In the genomic region with DNA sequence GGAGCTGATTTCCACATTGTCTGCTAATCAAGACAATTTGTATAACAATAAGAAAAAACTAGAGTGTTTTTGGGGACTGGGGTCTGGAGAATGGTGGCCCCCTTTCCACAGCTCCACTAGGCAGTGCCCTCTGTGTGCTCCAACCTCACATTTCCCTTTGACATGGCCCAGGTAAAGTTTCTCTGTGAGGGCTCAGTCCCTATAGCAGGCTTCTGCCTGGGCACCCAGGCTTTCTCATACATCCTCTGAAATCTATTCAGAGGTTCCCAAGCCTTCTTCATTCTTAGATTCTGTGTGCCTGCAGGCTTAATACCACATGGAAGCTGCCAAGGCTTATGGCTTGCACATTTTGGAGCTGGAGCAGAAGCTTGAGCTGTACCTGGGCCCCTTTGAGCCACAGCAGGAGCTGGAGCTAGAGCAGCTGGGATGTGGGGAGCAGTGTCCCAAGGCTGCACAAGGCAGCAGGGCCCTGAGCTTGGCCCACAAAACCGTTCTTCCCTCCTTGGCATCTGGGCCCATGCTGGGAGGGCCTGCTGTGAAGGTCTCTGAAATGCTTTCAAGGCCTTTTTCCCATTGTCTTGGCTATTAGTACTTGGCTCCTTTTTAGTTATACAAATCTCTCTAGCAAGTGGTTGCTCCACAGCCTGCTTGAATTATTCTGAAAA, we compare ENCODE assay signal across 24 cellular contexts. TPM values are rescaled to one million over a fixed set of nuclear protein-coding genes. Genes with fewer than 3 reads are reported as not detected.
DNase-seq lines count a peak whose midpoint lies in the region; ATAC-seq, FAIRE-seq and TF ChIP-seq lines count a peak whose summit lies in the region.
"Had no signal": no experiment of that assay in that cellular context is flagged by ENCODE, and none has a peak within 500 bp of the region (broad histone marks: within the 10 kb centered on the region; RNA-seq: fewer than 3 reads in every experiment).

No MANE protein-coding gene starts in this region.

- H3K23me2 ChIP-seq in H9 (ENCODE audit: insufficient read length, low read depth, low read length, poor library complexity, severe bottlenecking), result no peaks in the 10 kb centered on the region

- H3K18ac ChIP-seq in H9 (ENCODE audit: insufficient read length, low read depth, low read length), result no peak overlapping the region
- no peak overlapping the region for H3K18ac ChIP-seq in mesendoderm (ENCODE audit: low read length)

- H3K27ac ChIP-seq in H9 (ENCODE audit: insufficient read length, low read depth, low read length) (no peak overlapping the region), mesendoderm (ENCODE audit: low read depth, low read length) (no peak overlapping the region)
- H3K27ac ChIP-seq: BLaER1 treated with 17β-estradiol and CSF1 and Interleukin-3, amounts not matched to agents 10 nM and 100 nM had no signal

- H3K4me3 ChIP-seq in NT2/D1 (ENCODE audit: insufficient read length, low read depth), result no peak overlapping the region
- no peak overlapping the region for H3K4me3 ChIP-seq in mesendoderm (ENCODE audit: low read length)
- H3K4me3 ChIP-seq: BLaER1 treated with 17β-estradiol and CSF1 and Interleukin-3, amounts not matched to agents 10 nM and 100 nM had no signal

- H3K4me3 Mint-ChIP-seq in H9 (no peak overlapping the region), progenitor cell of endocrine pancreas (ENCODE audit: low read depth) (no peak overlapping the region)
- H3K4me3 Mint-ChIP-seq: CD4-positive, alpha-beta T cell; HFFc6 had no signal

- no peak overlapping the region for H2BK120ac ChIP-seq in H9 (ENCODE audit: low read depth, low read length, poor library complexity, severe bottlenecking)
- H2BK120ac ChIP-seq in mesendoderm (ENCODE audit: low read depth, low read length), result no peak overlapping the region

- no peak for FAIRE-seq in GM12891 (lab: Jason Lieb, UNC)
- FAIRE-seq: A204.1, D721Med had no signal

- H2AK5ac ChIP-seq in H9 (ENCODE audit: insufficient read length, low read length), result no peak overlapping the region
- no peak overlapping the region for H2AK5ac ChIP-seq in mesendoderm (ENCODE audit: low read length)

- no peaks in the 10 kb centered on the region for H3K27me3 ChIP-seq in H9 (ENCODE audit: insufficient read depth, low read length)
- H3K27me3 ChIP-seq in NT2/D1 (ENCODE audit: insufficient read depth, insufficient read length), result no peaks in the 10 kb centered on the region
- H3K27me3 ChIP-seq in mesendoderm (ENCODE audit: insufficient read depth, low read length, poor library complexity), result no peaks in the 10 kb centered on the region
- H3K27me3 ChIP-seq: BLaER1 treated with 17β-estradiol and CSF1 and Interleukin-3, amounts not matched to agents 10 nM and 100 nM had no signal

- peaks cover 30% of the 10 kb centered on the region in 2 experiments for H3K9me3 Mint-ChIP-seq in H9
- H3K9me3 Mint-ChIP-seq in progenitor cell of endocrine pancreas (ENCODE audit: low read depth), result no peaks in the 10 kb centered on the region
- H3K9me3 Mint-ChIP-seq: CD4-positive, alpha-beta T cell; HFFc6 had no signal

- H4K20me1 ChIP-seq in H9 (ENCODE audit: control insufficient read depth, insufficient read depth, insufficient read length), result no peaks in the 10 kb centered on the region
- H4K20me1 ChIP-seq: BLaER1 treated with 17β-estradiol and CSF1 and Interleukin-3, amounts not matched to agents 10 nM and 100 nM had no signal

- H3K4ac ChIP-seq in H9 (ENCODE audit: low read depth, low read length), result no peak overlapping the region
- H3K4ac ChIP-seq in mesendoderm (ENCODE audit: low read depth, low read length), result no peak overlapping the region

- H3K79me2 ChIP-seq in H9 (ENCODE audit: insufficient read depth, low read length) (no peaks in the 10 kb centered on the region), mesendoderm (ENCODE audit: control insufficient read depth, insufficient read depth, low read length) (no peaks in the 10 kb centered on the region)

- H3K36me3 ChIP-seq in NT2/D1 (ENCODE audit: insufficient read depth, insufficient read length, low read length) (no peaks in the 10 kb centered on the region), mesendoderm (ENCODE audit: control insufficient read depth, insufficient read depth, low read length) (no peaks in the 10 kb centered on the region)
- H3K36me3 ChIP-seq: BLaER1 treated with 17β-estradiol and CSF1 and Interleukin-3, amounts not matched to agents 10 nM and 100 nM had no signal

- no peak overlapping the region for H2AFZ ChIP-seq in H9 (ENCODE audit: low read length)

- DNase-seq in H9 (peak; percentile 85), NT2/D1 (ENCODE audit: low read depth, low spot score) (peak; percentile 94), iPS DF 19.7 (ENCODE audit: low read depth, low spot score) (peak; percentile 90), mesendoderm (peak; percentile 52), GM12891 (ENCODE audit: insufficient read length, low spot score) (no peak), cortex of kidney (lab: John Stamatoyannopoulos, UW) (no peak), progenitor cell of endocrine pancreas (ENCODE audit: low spot score, unreplicated experiment) (no peak)
- DNase-seq: AML-193; CD4-positive, alpha-beta T cell; H7; HFFc6; KBM-7; NCI-H1105 treated with DMSO at 0.1 percent for 48 hours; NCI-H146; NCI-H1930; NCI-H2107; NCI-H524 treated with DMSO at 0.1 percent for 48 hours; NCI-H774; PC-3; SK-N-SH had no signal

- H3K79me1 ChIP-seq in H9 (ENCODE audit: insufficient read depth, low read depth, low read length, poor library complexity, severe bottlenecking) (no peaks in the 10 kb centered on the region), mesendoderm (ENCODE audit: low read length) (no peaks in the 10 kb centered on the region)

- H3K36me3 Mint-ChIP-seq in H9 (ENCODE audit: insufficient read depth in 1 of 3, low read depth in 3 of 3), result peaks cover 7 to 26% (median 23%) of the 10 kb centered on the region in 3 experiments
- no peaks in the 10 kb centered on the region for H3K36me3 Mint-ChIP-seq in progenitor cell of endocrine pancreas (ENCODE audit: insufficient read depth)

- H4K8ac ChIP-seq in H9 (replicated peaks; ENCODE audit: insufficient read length, low read depth, low read length) (no peak overlapping the region), mesendoderm (ENCODE audit: low read depth, low read length) (no peak overlapping the region)

- no peak overlapping the region for H2BK12ac ChIP-seq in H9 (ENCODE audit: insufficient read length, low read depth, low read length)

- H3K4me1 ChIP-seq in H9 (ENCODE audit: insufficient read depth, low read length) (peaks cover 3% of the 10 kb centered on the region; the same call in 1 of the 2 replicates), NT2/D1 (ENCODE audit: insufficient read depth, insufficient read length) (no peaks in the 10 kb centered on the region), mesendoderm (ENCODE audit: control insufficient read depth, low read depth, low read length) (no peaks in the 10 kb centered on the region)
- H3K4me1 ChIP-seq: BLaER1 treated with 17β-estradiol and CSF1 and Interleukin-3, amounts not matched to agents 10 nM and 100 nM had no signal

- ATAC-seq in GM19023 (IDR thresholded peaks at IDR 0.05; ENCODE audit: unreplicated experiment), result no peak
- ATAC-seq: PC-3 had no signal

- no peak for TF ChIP-seq POLR2A in GM12891 (IDR thresholded peaks at IDR 0.05; ENCODE audit: low read depth, low read length)

- H3K4me2 ChIP-seq in H9 (ENCODE audit: insufficient read depth, insufficient read length, low read length) (peak overlapping the region; percentile 2), mesendoderm (ENCODE audit: low read length) (no peak overlapping the region)
- H3K4me2 ChIP-seq: BLaER1 treated with 17β-estradiol and CSF1 and Interleukin-3, amounts not matched to agents 10 nM and 100 nM; SK-N-SH had no signal

- no peak overlapping the region for H3K56ac ChIP-seq in H9 (ENCODE audit: insufficient read length, low read depth, low read length)
- H3K56ac ChIP-seq in mesendoderm (ENCODE audit: low read length), result no peak overlapping the region

- no peaks in the 10 kb centered on the region for H3K9me3 ChIP-seq in H9 (ENCODE audit: control insufficient read depth, low read depth, low read length)
- H3K9me3 ChIP-seq in NT2/D1 (ENCODE audit: insufficient read depth, low read length), result peaks cover 36% of the 10 kb centered on the region; the same call in 1 of the 2 replicates
- H3K9me3 ChIP-seq: SK-N-SH had no signal

- H3K23ac ChIP-seq in H9 (ENCODE audit: insufficient read length, low read depth, low read length), result no peak overlapping the region
- no peak overlapping the region for H3K23ac ChIP-seq in mesendoderm (ENCODE audit: low read length)

- H3K14ac ChIP-seq in H9 (ENCODE audit: insufficient read depth, low read length), result no peak overlapping the region

- H2BK20ac ChIP-seq in H9 (ENCODE audit: low read depth, low read length, poor library complexity, severe bottlenecking), result no peak overlapping the region

- H2BK15ac ChIP-seq in H9 (ENCODE audit: low read depth, low read length) (no peak overlapping the region), mesendoderm (replicated peaks; ENCODE audit: low read depth) (no peak overlapping the region)

- H3K4me1 Mint-ChIP-seq in H9 (peaks cover 31 to 41% of the 10 kb centered on the region in 2 experiments), progenitor cell of endocrine pancreas (ENCODE audit: low read depth) (no peaks in the 10 kb centered on the region)

- H4K5ac ChIP-seq in H9 (ENCODE audit: insufficient read length, low read depth, low read length) (no peak overlapping the region), mesendoderm (ENCODE audit: low read length) (no peak overlapping the region)

- TF ChIP-seq CTCF in H9 (conservative IDR thresholded peaks at IDR 0.05) (no peak), progenitor cell of endocrine pancreas (IDR thresholded peaks at IDR 0.05; ENCODE audit: unreplicated experiment) (no peak)

- H3K9ac ChIP-seq in H9 (ENCODE audit: extremely low read depth, insufficient read length, low read length) (no peak overlapping the region), NT2/D1 (ENCODE audit: insufficient read length, low read depth) (no peak overlapping the region), mesendoderm (ENCODE audit: low read length) (no peak overlapping the region)
- H3K9ac ChIP-seq: BLaER1 treated with 17β-estradiol and CSF1 and Interleukin-3, amounts not matched to agents 10 nM and 100 nM; SK-N-SH had no signal

- H2BK5ac ChIP-seq in H9 (ENCODE audit: insufficient read length, low read length), result no peak overlapping the region
- H2BK5ac ChIP-seq in mesendoderm (ENCODE audit: low read length), result no peak overlapping the region

- H3K27ac Mint-ChIP-seq in H9 (0 out of 7 replicates have a peak overlapping the region, but pooled peaks of 1 of the 3 experiments have one; percentile 53), progenitor cell of endocrine pancreas (no peak overlapping the region)
- H3K27ac Mint-ChIP-seq: CD4-positive, alpha-beta T cell; HFFc6 had no signal

- H3K27me3 Mint-ChIP-seq in H9 (ENCODE audit: low read depth) (peaks cover 7% of the 10 kb centered on the region), progenitor cell of endocrine pancreas (no peaks in the 10 kb centered on the region)

- H4K91ac ChIP-seq in H9 (ENCODE audit: insufficient read length, low read depth, low read length), result no peak overlapping the region

- H3T11ph ChIP-seq in H9 (ENCODE audit: low read length), result no peak overlapping the region

- WGBS in H9 (ENCODE audit: extremely low coverage, insufficient read length, low lambda C conversion rate), result no CpG with 5 or more reads among the region's 1 CpG
- WGBS in mesendoderm (ENCODE audit: extremely low coverage, insufficient coverage, low lambda C conversion rate), result no CpG with 5 or more reads among the region's 1 CpG

RNA-seq across cellular contexts. Expression of gene VPS13A, which starts 49.1 kb away (rescaled TPM):
- total RNA-seq in H9 (2021) (34.0 and 35.2 TPM in 2 replicates), progenitor cell of endocrine pancreas (54.1 and 55.5 TPM in 2 replicates)
- 13.4 TPM for polyA plus RNA-seq in mesendoderm (2013, experiment 1 of 2)
- 13.1 TPM for polyA plus RNA-seq in mesendoderm (2013, experiment 2 of 2)
- polyA plus RNA-seq in GM12891 (2012; ENCODE audit: low read depth, missing spikeins), result 9.0 TPM

Comparison
In these comparisons a context has a peak if more than half of its experiments do, and no peak if none do; other contexts are left out.
1. DNase-seq: peak in H9 (single experiment), NT2/D1 (single experiment), iPS DF 19.7 (single experiment) and mesendoderm (single experiment); none in GM12891 (single experiment), cortex of kidney (single experiment) and progenitor cell of endocrine pancreas (single experiment).